ENCODE assay signal across 23 cellular contexts in genomic region chr3:38823722-38824121, GRCh38. TPM values are rescaled to one million over a fixed set of nuclear protein-coding genes. Genes with fewer than 3 reads are reported as not detected.
DNase-seq lines count a peak whose midpoint lies in the region; ATAC-seq, FAIRE-seq and TF ChIP-seq lines count a peak whose summit lies in the region.
"Had no signal": no experiment of that assay in that cellular context is flagged by ENCODE, and none has a peak within 500 bp of the region (broad histone marks: within the 10 kb centered on the region; RNA-seq: fewer than 3 reads in every experiment).

No MANE protein-coding gene starts in this region.

- TF ChIP-seq CTCF in HepG2 (CRISPR knock-in tag; IDR thresholded peaks at IDR 0.05) (no peak), right lobe of liver (IDR thresholded peaks at IDR 0.05) (no peak), K562 (IDR thresholded peaks at IDR 0.05 in 2 of 3, conservative IDR thresholded peaks at IDR 0.05 in 1 of 3; ENCODE audit: insufficient read depth in 2 of 3, low read depth in 1 of 3, low read length in 3 of 3) (no peak), WERI-Rb-1 (IDR thresholded peaks at IDR 0.05; ENCODE audit: low read depth, low read length) (no peak)

- H3K27ac ChIP-seq in HepG2 (ENCODE audit: extremely low read length, insufficient read depth, low read length) (no peak overlapping the region), right lobe of liver (no peak overlapping the region), K562 (ENCODE audit: extremely low read depth, low read depth, low read length) (no peak overlapping the region), WERI-Rb-1 (no peak overlapping the region)
- H3K27ac ChIP-seq: Peyer's patch, SJCRH30 had no signal

- H3K9ac ChIP-seq in HepG2 (ENCODE audit: insufficient read depth, low read depth, low read length), result no peak overlapping the region
- 0 out of 4 replicates have a peak overlapping the region, but pooled peaks of 1 of the 2 experiments have one; percentile 8 for H3K9ac ChIP-seq in K562 (ENCODE audit: insufficient read depth in 1 of 2, low read depth in 2 of 2, low read length in 2 of 2)

- H3K4me3 ChIP-seq in HepG2 (replicated peaks in 1 of 3; ENCODE audit: insufficient read depth in 1 of 3, low read depth in 2 of 3, low read length in 3 of 3) (no peak overlapping the region), right lobe of liver (no peak overlapping the region), K562 (no peak overlapping the region), WERI-Rb-1 (ENCODE audit: low read depth, low read length) (no peak overlapping the region)
- H3K4me3 ChIP-seq: GM12878, Peyer's patch, SJCRH30 had no signal

- H2AFZ ChIP-seq in HepG2 (ENCODE audit: low read length), result no peak overlapping the region
- H2AFZ ChIP-seq in K562 (ENCODE audit: low read depth, low read length), result no peak overlapping the region

- POLR2A ChIA-PET in HepG2 (lab: Yijun Ruan, JAX), result no interaction called here
- POLR2A ChIA-PET in K562 (lab: Yijun Ruan, JAX), result no interaction called here

- H3K4me1 ChIP-seq in HepG2 (ENCODE audit: insufficient read depth, low read length), result no peaks in the 10 kb centered on the region
- no peaks in the 10 kb centered on the region for H3K4me1 ChIP-seq in right lobe of liver
- H3K4me1 ChIP-seq in K562 (replicated peaks in 1 of 2; ENCODE audit: control insufficient read depth in 2 of 2, insufficient read depth in 2 of 2, low read length in 2 of 2), result no peaks in the 10 kb centered on the region
- H3K4me1 ChIP-seq: Peyer's patch, SJCRH30 had no signal

- intact Hi-C loops in HepG2 (cut with micrococcal nuclease; ENCODE audit: unreplicated experiment), result no loop called here
- intact Hi-C loops in right lobe of liver (cut with DNase I), result no loop called here
- intact Hi-C loops in K562 (cut with micrococcal nuclease), result no loop called here

- TF ChIP-seq RAD21 in HepG2 (CRISPR knock-in tag; IDR thresholded peaks at IDR 0.05) (no peak), K562 (CRISPR knock-in tag; conservative IDR thresholded peaks at IDR 0.05 in 1 of 2, IDR thresholded peaks at IDR 0.05 in 1 of 2) (no peak)

- no peaks in the 10 kb centered on the region for H3K9me1 ChIP-seq in K562 (ENCODE audit: control insufficient read depth, insufficient read depth, low read length)

- DNase-seq in HepG2 (ENCODE audit: low spot score) (no peak), right lobe of liver (no peak), K562 (ENCODE audit: extremely low read depth in 1 of 4, low spot score in 3 of 4) (no peak), myocyte (ENCODE audit: low read depth) (peak; percentile 28), WERI-Rb-1 (no peak)
- DNase-seq in activated naive CD4-positive, alpha-beta T cell (lab: John Stamatoyannopoulos, UW), result no peak
- DNase-seq: CD4-positive, alpha-beta memory T cell; DND-41; GOT3; MV-4-11; NCI-H1694 treated with DMSO at 0.1 percent for 48 hours; NCI-H2081 treated with DMSO at 0.1 percent for 48 hours; NCI-H510A; NCI-H82; Peyer's patch; SJCRH30 had no signal

- no peaks in the 10 kb centered on the region for H3K79me2 ChIP-seq in HepG2 (ENCODE audit: insufficient read depth, low read length)
- no peaks in the 10 kb centered on the region for H3K79me2 ChIP-seq in K562 (ENCODE audit: control insufficient read depth, insufficient read depth, low read length)

- in situ Hi-C loops in HepG2 (cut with HindIII; ENCODE audit: extremely low pct_ligation_motif_present, low pct_unique_long_range_greater_than_20kb), result no loop called here
- in situ Hi-C loops in K562 (cut with MboI), result no loop called here

- H3K9me3 ChIP-seq in HepG2 (ENCODE audit: low read length) (no peaks in the 10 kb centered on the region), right lobe of liver (no peaks in the 10 kb centered on the region), K562 (replicated peaks; ENCODE audit: control insufficient read depth, insufficient read depth, low read depth, low read length) (no peaks in the 10 kb centered on the region), WERI-Rb-1 (ENCODE audit: severe bottlenecking) (no peaks in the 10 kb centered on the region)
- H3K9me3 ChIP-seq: Peyer's patch, SJCRH30 had no signal

- H4K20me1 ChIP-seq in HepG2 (ENCODE audit: insufficient read depth, low read length) (no peaks in the 10 kb centered on the region), K562 (replicated peaks; ENCODE audit: control insufficient read depth, insufficient read depth, low read length) (no peaks in the 10 kb centered on the region; the same call in 1 of the 2 replicates)

- WGBS in HepG2 (ENCODE audit: low lambda C conversion rate), result 0% methylated on average over 6 of the region's 8 CpGs
- 0% methylated on average over 1 of the region's 8 CpGs for WGBS in right lobe of liver (ENCODE audit: insufficient coverage, low coverage, low lambda C conversion rate, missing lambda C conversion rate)
- WGBS in K562 (ENCODE audit: insufficient coverage, low coverage, missing lambda C conversion rate), result 2% methylated on average over 8 of the region's 8 CpGs

- BruUV-seq in HepG2 (replicated peaks; lab: Mats Ljungman, UMichigan) (no TSS peak), K562 (replicated peaks; lab: Mats Ljungman, UMichigan) (no TSS peak)

- ATAC-seq in HepG2 (no peak), right lobe of liver (no peak), K562 (no peak), GM18870 (IDR thresholded peaks at IDR 0.05; ENCODE audit: unreplicated experiment) (no peak)
- ATAC-seq: GM12878, HCT116 had no signal

- no peak overlapping the region for H3K4me2 ChIP-seq in HepG2 (ENCODE audit: low read depth, low read length)
- no peak overlapping the region for H3K4me2 ChIP-seq in K562 (ENCODE audit: insufficient read depth, low read length)

- CTCF ChIA-PET in HepG2 (lab: Yijun Ruan, JAX; ENCODE audit: low intra/inter-chr PET ratio, low total read pairs), result no interaction called here
- CTCF ChIA-PET in K562 (lab: Yijun Ruan, JAX; ENCODE audit: low intra/inter-chr PET ratio), result no interaction called here

- TF ChIP-seq POLR2A in HepG2 (IDR thresholded peaks at IDR 0.05; ENCODE audit: insufficient read depth in 1 of 2, low read depth in 2 of 2, low read length in 2 of 2) (no peak), right lobe of liver (IDR thresholded peaks at IDR 0.05) (no peak), K562 (conservative IDR thresholded peaks at IDR 0.05) (no peak)

- H3K36me3 ChIP-seq in HepG2 (replicated peaks in 1 of 2; ENCODE audit: control insufficient read depth in 1 of 2, insufficient read depth in 2 of 2, low read length in 2 of 2), result no peaks in the 10 kb centered on the region
- H3K36me3 ChIP-seq in right lobe of liver, result no peaks in the 10 kb centered on the region
- H3K36me3 ChIP-seq in K562 (ENCODE audit: control insufficient read depth, insufficient read depth, low read length), result no peaks in the 10 kb centered on the region
- no peaks in the 10 kb centered on the region for H3K36me3 ChIP-seq in WERI-Rb-1
- H3K36me3 ChIP-seq: Peyer's patch, SJCRH30 had no signal

- H3K27me3 ChIP-seq in HepG2 (ENCODE audit: control insufficient read depth in 1 of 2, insufficient read depth in 2 of 2, low read length in 2 of 2), result peaks cover 0 to 3% of the 10 kb centered on the region in 2 experiments; a peak in 1 of 5 replicates
- H3K27me3 ChIP-seq in right lobe of liver, result no peaks in the 10 kb centered on the region
- H3K27me3 ChIP-seq in K562 (ENCODE audit: control insufficient read depth in 2 of 2, insufficient read depth in 2 of 2, low read length in 2 of 2), result peaks cover 0 to 5% of the 10 kb centered on the region in 2 experiments; a peak in 3 of 5 replicates
- H3K27me3 ChIP-seq in WERI-Rb-1 (ENCODE audit: insufficient read depth, low read depth, severe bottlenecking), result peaks cover 70% of the 10 kb centered on the region
- H3K27me3 ChIP-seq: Peyer's patch, SJCRH30 had no signal

- FAIRE-seq in HepG2 (lab: Jason Lieb, UNC) (no peak), K562 (lab: Jason Lieb, UNC) (no peak)
- FAIRE-seq: GM12878 had no signal

- TF ChIP-seq EP300 in HepG2 (IDR thresholded peaks at IDR 0.05; ENCODE audit: low read depth in 2 of 2, low read length in 2 of 2) (no peak), HepG2 (CRISPR knock-in tag; IDR thresholded peaks at IDR 0.05; ENCODE audit: borderline replicate concordance) (no peak), K562 (IDR thresholded peaks at IDR 0.05; ENCODE audit: low read length) (no peak)

RNA-seq across cellular contexts. Expression of gene SCN10A, which starts 7.7 kb away (rescaled TPM):
- total RNA-seq in HepG2 (2016; rRNA removed; fragmentation: Illumina TruSeq; extraction: Trizol) (not detected in 2 replicates), right lobe of liver (not detected), K562 (2014; rRNA removed) (not detected in 2 replicates), K562 (2014; rRNA removed; fragmentation: Illumina TruSeq; extraction: Trizol) (not detected in 2 replicates), K562 (2015; rRNA removed; fragmentation: Illumina TruSeq; extraction: Trizol) (not detected in 2 replicates), K562 (2021) (not detected in 2 replicates), myocyte (not detected in 2 replicates)
- total RNA-seq in HepG2 (2016; cell fraction: cytosol; rRNA removed; fragmentation: Illumina TruSeq; extraction: Trizol; ENCODE audit: low read depth), result not detected in 2 replicates
- total RNA-seq in HepG2 (2016; cell fraction: insoluble cytoplasmic fraction; rRNA removed; fragmentation: Illumina TruSeq; extraction: Trizol), result not detected in 2 replicates
- not detected in 2 replicates for total RNA-seq in HepG2 (2016; cell fraction: membrane; rRNA removed; fragmentation: Illumina TruSeq; extraction: Trizol)
- total RNA-seq in HepG2 (2016; cell fraction: nucleus; rRNA removed; fragmentation: Illumina TruSeq; extraction: Trizol), result not detected in 2 replicates
- polyA plus RNA-seq in HepG2 (2011; rRNA removed) (not detected in 2 replicates), K562 (2011; rRNA removed) (not detected in 2 replicates), K562 (2014; fragmentation: Illumina TruSeq; extraction: Trizol) (not detected in 2 replicates), K562 (2014; fragmentation: Nextera tagmentation; extraction: Ambion mirVana) (not detected), K562 (2014; rRNA removed) (not detected in 2 replicates)
- not detected in 2 replicates for polyA plus RNA-seq in HepG2 (2011; cell fraction: cytosol; rRNA removed)
- polyA plus RNA-seq in HepG2 (2011; cell fraction: nucleus; rRNA removed), result not detected in 2 replicates
- not detected in 2 replicates for polyA plus RNA-seq in HepG2 (2012)
- not detected in 2 replicates for polyA plus RNA-seq in HepG2 (2016; cell fraction: cytosol; fragmentation: Illumina TruSeq; extraction: Trizol; ENCODE audit: low read depth)
- polyA plus RNA-seq in HepG2 (2016; cell fraction: insoluble cytoplasmic fraction; fragmentation: Illumina TruSeq; extraction: Trizol; ENCODE audit: low read depth), result not detected in 2 replicates
- polyA plus RNA-seq in HepG2 (2016; cell fraction: membrane; fragmentation: Illumina TruSeq; extraction: Trizol; ENCODE audit: low read depth), result not detected in 2 replicates
- polyA plus RNA-seq in HepG2 (2016; cell fraction: nucleus; fragmentation: Illumina TruSeq; extraction: Trizol; ENCODE audit: insufficient read depth, low read depth), result not detected in 2 replicates
- polyA minus RNA-seq in HepG2 (2011; rRNA and poly(A)+ RNA removed; ENCODE audit: low replicate concordance), result not detected in 2 replicates
- not detected in 2 replicates for polyA minus RNA-seq in HepG2 (2011; cell fraction: cytosol; rRNA and poly(A)+ RNA removed)
- not detected in 2 replicates for polyA minus RNA-seq in HepG2 (2011; cell fraction: nucleus; rRNA and poly(A)+ RNA removed)
- total RNA-seq in K562 (2011; cell fraction: chromatin; rRNA removed; ENCODE audit: low replicate concordance), result not detected in 2 replicates
- total RNA-seq in K562 (2011; cell fraction: nucleolus; rRNA removed), result not detected in 2 replicates
- not detected in 2 replicates for total RNA-seq in K562 (2011; cell fraction: nucleoplasm; rRNA removed)
- polyA plus RNA-seq in K562 (2011; cell fraction: cytosol; rRNA removed), result not detected in 2 replicates
- polyA plus RNA-seq in K562 (2011; cell fraction: nucleus; rRNA removed), result not detected in 2 replicates
- not detected in 2 replicates for polyA plus RNA-seq in K562 (2012)
- not detected in 2 replicates for polyA minus RNA-seq in K562 (2011; rRNA and poly(A)+ RNA removed)
- not detected in 2 replicates for polyA minus RNA-seq in K562 (2011; cell fraction: cytosol; rRNA and poly(A)+ RNA removed)
- polyA minus RNA-seq in K562 (2011; cell fraction: nucleus; rRNA and poly(A)+ RNA removed), result not detected in 2 replicates
- not detected for polyA plus RNA-seq in myocyte (2012)
- total RNA-seq: A673; CD4-positive, alpha-beta memory T cell; GM12878; HT1080; OCI-LY7; Peyer's patch; SJCRH30 had no signal
- polyA plus RNA-seq: BJ; CD4-positive, alpha-beta memory T cell; GM12878 had no signal

Comparison
In these comparisons a context has a peak if more than half of its experiments do, and no peak if none do; other contexts are left out.
1. Of the 241 proteins assayed by ChIP-seq in both HepG2 and K562: peak only in HepG2: none; only in K562: none; in both: RFX1; in neither: 240.